In genomic region chr12:122895757-122896636, GRCh38 we compare ENCODE assay signal across 8 cellular contexts. TPM values are rescaled to one million over a fixed set of nuclear protein-coding genes. Genes with fewer than 3 reads are reported as not detected.
DNase-seq lines count a peak whose midpoint lies in the region; ATAC-seq and TF ChIP-seq lines count a peak whose summit lies in the region.

Gene VPS37B (minus strand): TSS chr12:122896124. CDS start chr12:122896062, 62 bp downstream.

- peak within 1 kb of the TSS; percentile 89 for H3K27ac ChIP-seq in KMS-11
- peak within 1 kb of the TSS; percentile 71 for H3K27ac ChIP-seq in trophoblast cell (ENCODE audit: low read depth, low read length)
- H3K27ac ChIP-seq in thyroid gland, result peak within 1 kb of the TSS; percentile 95 to 100 (median 96)

- H3K27me3 Mint-ChIP-seq in activated naive CD8-positive, alpha-beta T cell treated with anti-CD3 and anti-CD28 coated beads, Interleukin-2, amount 50 U/mL, for 24 hours, result no peaks in the 10 kb centered on the region

- in situ Hi-C loops in GM18951 (cut with MboI; ENCODE audit: low sequenced_read_pairs, unreplicated experiment), result no loop called here

- H3K79me1 ChIP-seq in trophoblast cell (ENCODE audit: low read length), result peaks cover 13% of the 10 kb centered on the region

- intact Hi-C loops in Right ventricle myocardium superior (cut with DNase I) (no loop called here), thyroid gland (cut with DNase I) (no loop called here)

- peak within 1 kb of the TSS; percentile 75 for H3K27ac Mint-ChIP-seq in activated naive CD8-positive, alpha-beta T cell treated with anti-CD3 and anti-CD28 coated beads, Interleukin-2, amount 50 U/mL, for 24 hours

- H2BK5ac ChIP-seq in trophoblast cell (ENCODE audit: low read depth, low read length, poor library complexity), result peak within 1 kb of the TSS; percentile 95

- H3K9me3 Mint-ChIP-seq in activated naive CD8-positive, alpha-beta T cell treated with anti-CD3 and anti-CD28 coated beads, Interleukin-2, amount 50 U/mL, for 24 hours, result peaks cover 6% of the 10 kb centered on the region

- H3K4me1 ChIP-seq in KMS-11 (ENCODE audit: low read depth, poor library complexity, severe bottlenecking) (peaks cover 78% of the 10 kb centered on the region), trophoblast cell (ENCODE audit: control insufficient read depth in 1 of 2, insufficient read depth in 2 of 2, low read length in 2 of 2) (peaks cover 14 to 19% of the 10 kb centered on the region in 2 experiments), thyroid gland (peaks cover 32 to 36% of the 10 kb centered on the region in 2 donors)

- peak within 1 kb of the TSS; percentile 99 for H4K8ac ChIP-seq in trophoblast cell (ENCODE audit: low read depth, low read length)

- H2AFZ ChIP-seq in KMS-11 (ENCODE audit: low read depth) (no peak within 1 kb of the TSS), trophoblast cell (ENCODE audit: insufficient read depth, low read length, poor library complexity) (peak within 1 kb of the TSS; percentile 99)

- H4K12ac ChIP-seq in trophoblast cell (ENCODE audit: low read depth, low read length), result peak within 1 kb of the TSS; percentile 91

- H3K4me3 ChIP-seq in KMS-11 (IDR thresholded peaks at IDR 0.05; ENCODE audit: insufficient read depth, low read depth, low read length) (no peak within 1 kb of the TSS), trophoblast cell (ENCODE audit: low read depth, low read length) (peak within 1 kb of the TSS; percentile 98), thyroid gland (replicated peaks in 1 of 3) (peak within 1 kb of the TSS; percentile 8 to 94 (median 89))

- TF ChIP-seq POLR2A in GM18951 (IDR thresholded peaks at IDR 0.05; ENCODE audit: extremely low read depth, insufficient read depth, insufficient read length) (peak; percentile 74), thyroid gland (IDR thresholded peaks at IDR 0.05) (peak; percentile 91 to 99)

- peak within 1 kb of the TSS; percentile 99 for H3K18ac ChIP-seq in trophoblast cell (ENCODE audit: low read length)

- peak within 1 kb of the TSS; percentile 99 for H3K14ac ChIP-seq in trophoblast cell (ENCODE audit: low read length)

- DNase-seq in AG09319 (ENCODE audit: extremely low read depth, low read depth) (peak; percentile 71), T follicular helper cell (ENCODE audit: low read depth) (peak; percentile 85), Right ventricle myocardium superior (peak; percentile 89), trophoblast cell (peak; percentile 88 to 98), thyroid gland (peak; percentile 69 to 73)
- peak; percentile 92 for DNase-seq in activated naive CD8-positive, alpha-beta T cell treated with anti-CD3 and anti-CD28 coated beads, Interleukin-2, amount 50 U/mL, for 24 hours

- peak within 1 kb of the TSS; percentile 78 for H3K23ac ChIP-seq in trophoblast cell (ENCODE audit: low read length)

- H3K9me3 ChIP-seq in trophoblast cell (ENCODE audit: insufficient read depth, low read depth, low read length) (no peaks in the 10 kb centered on the region), thyroid gland (no peaks in the 10 kb centered on the region)

- H2AK5ac ChIP-seq in trophoblast cell (ENCODE audit: low read length), result peak within 1 kb of the TSS; percentile 100

- H4K91ac ChIP-seq in trophoblast cell (ENCODE audit: low read depth, low read length), result peak within 1 kb of the TSS; percentile 98

- H4K20me1 ChIP-seq in KMS-11 (ENCODE audit: insufficient read depth), result no peaks in the 10 kb centered on the region

- peak within 1 kb of the TSS; percentile 97 for H2BK120ac ChIP-seq in trophoblast cell (ENCODE audit: insufficient read depth, low read length, poor library complexity)

- H3K4ac ChIP-seq in trophoblast cell (ENCODE audit: low read depth, low read length), result peak within 1 kb of the TSS; percentile 100

- WGBS in trophoblast cell (ENCODE audit: extremely low coverage, insufficient coverage, insufficient read length), result no CpG with 5 or more reads among the region's 78 CpGs
- WGBS in thyroid gland, 2 donors, result 12 to 19% methylated on average over 24 to 46 of the region's 78 CpGs

- H3K9ac ChIP-seq in KMS-11 (peak within 1 kb of the TSS; percentile 94), trophoblast cell (ENCODE audit: low read length) (peak within 1 kb of the TSS; percentile 99)

- H3K36me3 Mint-ChIP-seq in activated naive CD8-positive, alpha-beta T cell treated with anti-CD3 and anti-CD28 coated beads, Interleukin-2, amount 50 U/mL, for 24 hours (ENCODE audit: low read depth), result peaks cover 6% of the 10 kb centered on the region

- peak; percentile 47 for ATAC-seq in activated naive CD8-positive, alpha-beta T cell treated with anti-CD3 and anti-CD28 coated beads, Interleukin-2, amount 50 U/mL, for 24 hours
- peak; percentile 83 for ATAC-seq in Right ventricle myocardium superior (ENCODE audit: poor library complexity)

- no peaks in the 10 kb centered on the region for H3K36me3 ChIP-seq in KMS-11 (ENCODE audit: insufficient read depth)
- H3K36me3 ChIP-seq in trophoblast cell (ENCODE audit: control insufficient read depth in 1 of 2, insufficient read depth in 2 of 2, low read length in 2 of 2), result no peaks in the 10 kb centered on the region
- no peaks in the 10 kb centered on the region for H3K36me3 ChIP-seq in thyroid gland

- peaks cover 54% of the 10 kb centered on the region for H3K79me2 ChIP-seq in KMS-11 (ENCODE audit: insufficient read depth, low read depth)
- peaks cover 18% of the 10 kb centered on the region for H3K79me2 ChIP-seq in trophoblast cell (ENCODE audit: control insufficient read depth, insufficient read depth, low read length, poor library complexity)

- H3K4me2 ChIP-seq in KMS-11 (peak within 1 kb of the TSS; percentile 60), trophoblast cell (ENCODE audit: low read length) (peak within 1 kb of the TSS; percentile 97)

- peak within 1 kb of the TSS; percentile 86 for H2BK12ac ChIP-seq in trophoblast cell (ENCODE audit: low read length)

- H3K4me3 Mint-ChIP-seq in activated naive CD8-positive, alpha-beta T cell treated with anti-CD3 and anti-CD28 coated beads, Interleukin-2, amount 50 U/mL, for 24 hours, result peak within 1 kb of the TSS; percentile 86

- TF ChIP-seq CTCF in AG09319 (IDR thresholded peaks at IDR 0.05; ENCODE audit: low read depth, low read length) (no peak), KMS-11 (conservative IDR thresholded peaks at IDR 0.05; ENCODE audit: low read depth, low read length) (no peak), thyroid gland (IDR thresholded peaks at IDR 0.05) (peak in 1 of 6 experiments; percentile 50)

- H3K27me3 ChIP-seq in KMS-11 (ENCODE audit: insufficient read depth, low read depth), result no peaks in the 10 kb centered on the region
- no peaks in the 10 kb centered on the region for H3K27me3 ChIP-seq in trophoblast cell (ENCODE audit: insufficient read depth, low read length)
- H3K27me3 ChIP-seq in thyroid gland, result no peaks in the 10 kb centered on the region

- H3K4me1 Mint-ChIP-seq in activated naive CD8-positive, alpha-beta T cell treated with anti-CD3 and anti-CD28 coated beads, Interleukin-2, amount 50 U/mL, for 24 hours, result peaks cover 93% of the 10 kb centered on the region

RNA-seq across cellular contexts. Expression of gene VPS37B, which starts in this region (rescaled TPM):
- 23.9 TPM for total RNA-seq in Right ventricle myocardium superior
- 36.7 and 37.0 TPM in 2 replicates for polyA plus RNA-seq in trophoblast cell (2013)
- total RNA-seq in thyroid gland, result 10 to 100 TPM; 35.6 to 66.1 (median 63.5) TPM
